3 cellular contexts compared by ENCODE assay signal in genomic region chr2:88000474-88000873, GRCh38. TPM values are rescaled to one million over a fixed set of nuclear protein-coding genes. Genes with fewer than 3 reads are reported as not detected.
"Had no signal": no experiment of that assay in that cellular context is flagged by ENCODE, and none has a peak within 500 bp of the region (broad histone marks: within the 10 kb centered on the region; RNA-seq: fewer than 3 reads in every experiment).

No MANE protein-coding gene starts in this region.

RNA-seq across cellular contexts. Expression of gene RNU2-63P, which starts 15.9 kb away (rescaled TPM):
- total RNA-seq: HT-29 had no signal
- polyA plus RNA-seq: IgD-negative memory B cell, IMR-90 had no signal
